ENCODE assay signal across 27 cellular contexts in the genomic region with DNA sequence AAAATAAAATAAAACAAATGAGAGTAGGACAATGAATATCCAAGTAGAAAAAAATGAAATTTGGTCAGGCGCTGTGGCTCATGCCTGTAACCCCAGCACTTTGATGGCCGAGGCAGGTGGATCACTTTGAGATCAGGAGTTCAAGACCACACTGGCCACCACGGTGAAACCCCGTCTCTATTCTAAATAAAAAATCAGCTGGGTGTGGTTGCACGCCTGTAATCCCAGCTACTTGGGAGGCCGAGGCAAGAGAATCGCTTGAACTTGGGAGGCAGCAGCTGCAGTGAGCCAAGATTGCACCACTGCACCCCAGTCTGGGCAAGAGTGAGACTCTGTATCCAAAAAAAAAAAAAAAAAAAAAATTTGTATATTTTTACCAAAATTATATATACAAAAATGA.
"Had no signal": no experiment of that assay in that cellular context is flagged by ENCODE, and none has a peak within 500 bp of the region (broad histone marks: within the 10 kb centered on the region; RNA-seq: fewer than 3 reads in every experiment).

No MANE protein-coding gene starts in this region.

- DNase-seq: naive thymus-derived CD8-positive, alpha-beta T cell; nephron progenitor cell; nucleus accumbens; pancreas; psoas muscle; right cardiac atrium; right lobe of liver; sigmoid colon; small intestine; stimulated activated CD4-positive, alpha-beta T cell treated with anti-CD3 and anti-CD28 coated beads, Interleukin-15, amount 100 ng/mL, for 24 hours; stimulated activated CD4-positive, alpha-beta T cell treated with anti-CD3 and anti-CD28 coated beads, Interleukin-2, amount 100 ng/mL, for 24 hours; stimulated activated CD4-positive, alpha-beta T cell treated with anti-CD3 and anti-CD28 coated beads, Interleukin-2, amount 100 ng/mL, for 48 hours; stimulated activated CD4-positive, alpha-beta T cell treated with anti-CD3 and anti-CD28 coated beads, Interleukin-4, amount 100 ng/mL, for 24 hours; stimulated activated naive B cell treated with anti-CD40 and anti-IgM and Interleukin-4, amounts not matched to agents 10 μg/mL and 1 μg/mL and 100 μg/mL, for 72 hours; stimulated activated naive CD4-positive, alpha-beta T cell treated with Interleukin-2 at 50 U/mL for 16 hours; stomach; thyroid gland; trophoblast cell; upper lobe of right lung; uterus had no signal

- H3K36me3 ChIP-seq: neutrophil, pancreas, right lobe of liver, sigmoid colon, stomach, thoracic aorta, thyroid gland, tibial nerve, upper lobe of right lung, uterus had no signal

- H3K27me3 ChIP-seq: neutrophil, pancreas, right lobe of liver, sigmoid colon, stomach, thyroid gland, tibial nerve, upper lobe of right lung, uterus had no signal

- ATAC-seq: naive thymus-derived CD8-positive, alpha-beta T cell; natural killer cell treated with Interleukin-12 subunit alpha and Interleukin-12 subunit beta and Interleukin-15 and Interleukin-18, amount 100 ng/mL, for 72 hours; pancreas; psoas muscle; right cardiac atrium; right lobe of liver; stimulated activated effector memory CD8-positive, alpha-beta T cell treated with anti-CD3 and anti-CD28 coated beads, Interleukin-12 subunit alpha, Interleukin-12 subunit beta, amount 100 ng/mL, for 72 hours; stimulated activated naive B cell treated with anti-CD40 and anti-IgM and Interleukin-4, amounts not matched to agents 10 μg/mL and 1 μg/mL and 100 μg/mL, for 72 hours; upper lobe of right lung had no signal

- H3K4me1 ChIP-seq: pancreas, psoas muscle, right lobe of liver, sigmoid colon, stomach, thyroid gland, tibial nerve, upper lobe of right lung, uterus had no signal

- H3K9me3 Mint-ChIP-seq: natural killer cell treated with Interleukin-12 subunit alpha and Interleukin-12 subunit beta and Interleukin-15 and Interleukin-18, amount 100 ng/mL, for 72 hours; stimulated activated effector memory CD8-positive, alpha-beta T cell treated with anti-CD3 and anti-CD28 coated beads, Interleukin-12 subunit alpha, Interleukin-12 subunit beta, amount 100 ng/mL, for 72 hours; stimulated activated naive CD8-positive, alpha-beta T cell treated with anti-CD3 and anti-CD28 coated beads, Interleukin-15, Interleukin-2, amounts not matched to agents 100 ng/mL and 50 ng/mL, for 24 hours had no signal

- H3K27me3 Mint-ChIP-seq: stimulated activated naive B cell treated with anti-CD40 and anti-IgM and Interleukin-4, amounts not matched to agents 10 μg/mL and 1 μg/mL and 100 μg/mL, for 72 hours; stimulated activated naive CD8-positive, alpha-beta T cell treated with anti-CD3 and anti-CD28 coated beads, Interleukin-15, Interleukin-2, amounts not matched to agents 100 ng/mL and 50 ng/mL, for 24 hours had no signal

- H3K27ac Mint-ChIP-seq: naive thymus-derived CD8-positive, alpha-beta T cell; natural killer cell treated with Interleukin-12 subunit alpha and Interleukin-12 subunit beta and Interleukin-15 and Interleukin-18, amount 100 ng/mL, for 72 hours; nephron progenitor cell; stimulated activated effector memory CD8-positive, alpha-beta T cell treated with anti-CD3 and anti-CD28 coated beads, Interleukin-12 subunit alpha, Interleukin-12 subunit beta, amount 100 ng/mL, for 72 hours; stimulated activated naive B cell treated with anti-CD40 and anti-IgM and Interleukin-4, amounts not matched to agents 10 μg/mL and 1 μg/mL and 100 μg/mL, for 72 hours; stimulated activated naive CD8-positive, alpha-beta T cell treated with anti-CD3 and anti-CD28 coated beads, Interleukin-15, Interleukin-2, amounts not matched to agents 100 ng/mL and 50 ng/mL, for 24 hours had no signal

- H3K36me3 Mint-ChIP-seq: naive thymus-derived CD8-positive, alpha-beta T cell; natural killer cell treated with Interleukin-12 subunit alpha and Interleukin-12 subunit beta and Interleukin-15 and Interleukin-18, amount 100 ng/mL, for 72 hours; stimulated activated effector memory CD8-positive, alpha-beta T cell treated with anti-CD3 and anti-CD28 coated beads, Interleukin-12 subunit alpha, Interleukin-12 subunit beta, amount 100 ng/mL, for 72 hours; stimulated activated naive B cell treated with anti-CD40 and anti-IgM and Interleukin-4, amounts not matched to agents 10 μg/mL and 1 μg/mL and 100 μg/mL, for 72 hours had no signal

- H3K27ac ChIP-seq: neutrophil, pancreas, psoas muscle, right lobe of liver, sigmoid colon, stomach, thoracic aorta, thyroid gland, tibial nerve, upper lobe of right lung, uterus had no signal

- H3K4me3 Mint-ChIP-seq: natural killer cell treated with Interleukin-12 subunit alpha and Interleukin-12 subunit beta and Interleukin-15 and Interleukin-18, amount 100 ng/mL, for 72 hours; nephron progenitor cell; neural crest cell; stimulated activated effector memory CD8-positive, alpha-beta T cell treated with anti-CD3 and anti-CD28 coated beads, Interleukin-12 subunit alpha, Interleukin-12 subunit beta, amount 100 ng/mL, for 72 hours; stimulated activated naive B cell treated with anti-CD40 and anti-IgM and Interleukin-4, amounts not matched to agents 10 μg/mL and 1 μg/mL and 100 μg/mL, for 72 hours; stimulated activated naive CD8-positive, alpha-beta T cell treated with anti-CD3 and anti-CD28 coated beads, Interleukin-15, Interleukin-2, amounts not matched to agents 100 ng/mL and 50 ng/mL, for 24 hours had no signal

- H3K4me3 ChIP-seq: pancreas, psoas muscle, right lobe of liver, sigmoid colon, stomach, thoracic aorta, thyroid gland, tibial nerve, upper lobe of right lung, uterus had no signal

- H3K4me1 Mint-ChIP-seq: naive thymus-derived CD8-positive, alpha-beta T cell; nephron progenitor cell; neural crest cell; stimulated activated effector memory CD8-positive, alpha-beta T cell treated with anti-CD3 and anti-CD28 coated beads, Interleukin-12 subunit alpha, Interleukin-12 subunit beta, amount 100 ng/mL, for 72 hours; stimulated activated naive B cell treated with anti-CD40 and anti-IgM and Interleukin-4, amounts not matched to agents 10 μg/mL and 1 μg/mL and 100 μg/mL, for 72 hours had no signal

- H3K9me3 ChIP-seq: neutrophil, pancreas, right lobe of liver, sigmoid colon, stomach, thoracic aorta, thyroid gland, tibial nerve, upper lobe of right lung, uterus had no signal
